Comparison of ENCODE assay signal across 9 cellular contexts in genomic region chr20:3794168-3794567, GRCh38. TPM values are rescaled to one million over a fixed set of nuclear protein-coding genes. Genes with fewer than 3 reads are reported as not detected.
DNase-seq lines count a peak whose midpoint lies in the region; ATAC-seq and TF ChIP-seq lines count a peak whose summit lies in the region.
"Not testable (repeated sequence)": the region's sequence is repeated elsewhere in the genome, so short reads cannot be mapped to it uniquely, and the experiment has no call there.
"Had no signal": no experiment of that assay in that cellular context is flagged by ENCODE, and none has a peak within 500 bp of the region (broad histone marks: within the 10 kb centered on the region; RNA-seq: fewer than 3 reads in every experiment).

No MANE protein-coding gene starts in this region.

- H3F3A ChIP-seq in neural progenitor cell (ENCODE audit: low read depth): peaks cover 17% of the 10 kb centered on the region

- intact Hi-C loops in CD4-positive, alpha-beta T cell (cut with DNase I, micrococcal nuclease): not testable (repeated sequence)

- not testable (repeated sequence) for H3K27ac Mint-ChIP-seq in CD4-positive, alpha-beta T cell; activated CD4-positive, alpha-beta T cell treated with anti-CD3 and anti-CD28 coated beads, Interleukin-2, amount 10 ng/mL, durations not matched to agents 7 days and 5 days; neural progenitor cell
- H3K27ac Mint-ChIP-seq in activated naive CD8-positive, alpha-beta T cell: peak overlapping the region; percentile 46

- H3K79me1 ChIP-seq in mesenchymal stem cell (replicated peaks; ENCODE audit: low read length, poor library complexity, severe bottlenecking): peaks cover 20% of the 10 kb centered on the region

- H3K27me3 ChIP-seq in CD4-positive, alpha-beta T cell (ENCODE audit: control insufficient read depth, insufficient read depth, low read length); mesenchymal stem cell (ENCODE audit: control insufficient read depth in 1 of 2, insufficient read depth in 1 of 2, low read length in 2 of 2): not testable (repeated sequence)
- peaks cover 34% of the 10 kb centered on the region for H3K27me3 ChIP-seq in neural progenitor cell

- H3K4me1 ChIP-seq in mesenchymal stem cell (ENCODE audit: control insufficient read depth, insufficient read depth, low read depth, low read length): peaks cover 26% of the 10 kb centered on the region
- H3K4me1 ChIP-seq in neural progenitor cell: peaks cover 13% of the 10 kb centered on the region

- H3K9me3 Mint-ChIP-seq in CD4-positive, alpha-beta T cell; activated CD4-positive, alpha-beta T cell treated with anti-CD3 and anti-CD28 coated beads, Interleukin-2, amount 10 ng/mL, durations not matched to agents 7 days and 5 days; activated naive CD8-positive, alpha-beta T cell (ENCODE audit: low read depth); neural progenitor cell: not testable (repeated sequence)

- not testable (repeated sequence) for H3K27me3 Mint-ChIP-seq in CD4-positive, alpha-beta T cell; activated CD4-positive, alpha-beta T cell treated with anti-CD3 and anti-CD28 coated beads, Interleukin-2, amount 10 ng/mL, durations not matched to agents 7 days and 5 days; activated naive CD8-positive, alpha-beta T cell
- H3K27me3 Mint-ChIP-seq in neural progenitor cell (ENCODE audit: insufficient read depth, low read depth): peaks cover 15% of the 10 kb centered on the region

- not testable (repeated sequence) for H2AK5ac ChIP-seq in mesenchymal stem cell (ENCODE audit: low read length, severe bottlenecking)

- H4K91ac ChIP-seq in mesenchymal stem cell (ENCODE audit: low read length): not testable (repeated sequence)

- not testable (repeated sequence) for H2AFZ ChIP-seq in mesenchymal stem cell (ENCODE audit: low read depth, low read length); neural progenitor cell (replicated peaks)

- H2BK12ac ChIP-seq in mesenchymal stem cell (ENCODE audit: low read length in 2 of 2): not testable (repeated sequence)

- not testable (repeated sequence) for H3K9me3 ChIP-seq in CD4-positive, alpha-beta T cell (ENCODE audit: control insufficient read depth, low read length); mesenchymal stem cell (ENCODE audit: control insufficient read depth, low read length); neural progenitor cell (ENCODE audit: low read depth)

- not testable (repeated sequence) for H4K8ac ChIP-seq in mesenchymal stem cell (ENCODE audit: low read length)

- not testable (repeated sequence) for H3K4ac ChIP-seq in mesenchymal stem cell (ENCODE audit: low read depth in 1 of 2, low read length in 2 of 2)

- POLR2A ChIA-PET in CD4-positive, alpha-beta T cell (lab: Charles Lee): interaction anchor here (2.0 to 3.0 kb wide), 3 partner anchors 17 to 26 kb away, joined by 4 to 35 read pairs (median 34); partner anchors contain the start of gene AP5S1
- POLR2A ChIA-PET in activated CD4-positive, alpha-beta T cell treated with anti-CD3 and anti-CD28 coated beads, Interleukin-2, amount 10 ng/mL, durations not matched to agents 7 days and 5 days (lab: Charles Lee): not testable (repeated sequence)

- H3K4me3 ChIP-seq in mesenchymal stem cell (ENCODE audit: insufficient read depth in 1 of 2, low read depth in 1 of 2, low read length in 2 of 2); neural progenitor cell: not testable (repeated sequence)

- H3K9ac ChIP-seq in mesenchymal stem cell (ENCODE audit: low read length); neural progenitor cell: not testable (repeated sequence)

- not testable (repeated sequence) for DNase-seq in CD4-positive, alpha-beta T cell; activated CD4-positive, alpha-beta T cell treated with anti-CD3 and anti-CD28 coated beads, Interleukin-2, amount 10 ng/mL, durations not matched to agents 7 days and 5 days; mesenchymal stem cell; neural progenitor cell (ENCODE audit: low spot score)
- peak; percentile 20 to 33 for DNase-seq in NCI-H526 (lab: John Stamatoyannopoulos, UW)

- WGBS in mesenchymal stem cell: 73% methylated on average over 1 of the region's 3 CpGs

- ATAC-seq in CD4-positive, alpha-beta T cell (ENCODE audit: poor library complexity): not testable (repeated sequence)

- H4K20me1 ChIP-seq in neural progenitor cell (ENCODE audit: low read depth): not testable (repeated sequence)

- not testable (repeated sequence) for H3K79me2 ChIP-seq in neural progenitor cell (ENCODE audit: low read depth)

- H2BK5ac ChIP-seq in mesenchymal stem cell (ENCODE audit: low read depth, low read length, poor library complexity, severe bottlenecking): not testable (repeated sequence)

- peaks cover 14 to 19% of the 10 kb centered on the region in 2 experiments for H3K36me3 ChIP-seq in mesenchymal stem cell (ENCODE audit: control insufficient read depth in 1 of 2, insufficient read depth in 2 of 2, low read depth in 1 of 2, low read length in 2 of 2)
- not testable (repeated sequence) for H3K36me3 ChIP-seq in neural progenitor cell

- not testable (repeated sequence) for H3K14ac ChIP-seq in mesenchymal stem cell (ENCODE audit: low read length in 2 of 2)

- peak overlapping the region; percentile 20 for H3K4me3 Mint-ChIP-seq in CD4-positive, alpha-beta T cell
- H3K4me3 Mint-ChIP-seq in activated CD4-positive, alpha-beta T cell treated with anti-CD3 and anti-CD28 coated beads, Interleukin-2, amount 10 ng/mL, durations not matched to agents 7 days and 5 days: peak overlapping the region; percentile 49
- H3K4me3 Mint-ChIP-seq in activated naive CD8-positive, alpha-beta T cell: not testable (repeated sequence)
- H3K4me3 Mint-ChIP-seq in neural progenitor cell: peak overlapping the region; percentile 15

- H2BK15ac ChIP-seq in mesenchymal stem cell (ENCODE audit: low read depth, poor library complexity, severe bottlenecking): not testable (repeated sequence)

- H3K27ac ChIP-seq in CD4-positive, alpha-beta T cell (ENCODE audit: low read depth, low read length); mesenchymal stem cell (ENCODE audit: low read length, poor library complexity, severe bottlenecking); neural progenitor cell: not testable (repeated sequence)

- CTCF ChIA-PET in CD4-positive, alpha-beta T cell (lab: Charles Lee): interaction anchor here (2.4 to 2.8 kb wide), 2 partner anchors 8 to 26 kb away, joined by 16 to 32 read pairs; partner anchors contain the start of genes AP5S1 and CENPB
- CTCF ChIA-PET in activated CD4-positive, alpha-beta T cell treated with anti-CD3 and anti-CD28 coated beads, Interleukin-2, amount 10 ng/mL, durations not matched to agents 7 days and 5 days (lab: Charles Lee): interaction anchor here (0.9 to 2.6 kb wide), 2 partner anchors 8 to 26 kb away, joined by 3 to 12 read pairs; partner anchors contain the start of genes AP5S1 and CENPB

- not testable (repeated sequence) for TF ChIP-seq CTCF in CD4-positive, alpha-beta T cell (IDR thresholded peaks at IDR 0.05); neural progenitor cell (IDR thresholded peaks at IDR 0.05)

- H3K4me1 Mint-ChIP-seq in CD4-positive, alpha-beta T cell (ENCODE audit: low read depth): peaks cover 30% of the 10 kb centered on the region
- H3K4me1 Mint-ChIP-seq in activated CD4-positive, alpha-beta T cell treated with anti-CD3 and anti-CD28 coated beads, Interleukin-2, amount 10 ng/mL, durations not matched to agents 7 days and 5 days: peaks cover 24% of the 10 kb centered on the region
- peaks cover 32% of the 10 kb centered on the region for H3K4me1 Mint-ChIP-seq in activated naive CD8-positive, alpha-beta T cell (ENCODE audit: low read depth)
- H3K4me1 Mint-ChIP-seq in neural progenitor cell: peaks cover 29% of the 10 kb centered on the region

- H3K18ac ChIP-seq in mesenchymal stem cell (ENCODE audit: low read depth in 1 of 2, low read length in 2 of 2): not testable (repeated sequence)

- H3K36me3 Mint-ChIP-seq in CD4-positive, alpha-beta T cell (ENCODE audit: low read depth): peaks cover 34% of the 10 kb centered on the region
- H3K36me3 Mint-ChIP-seq in activated CD4-positive, alpha-beta T cell treated with anti-CD3 and anti-CD28 coated beads, Interleukin-2, amount 10 ng/mL, durations not matched to agents 7 days and 5 days (ENCODE audit: low read depth): peaks cover 30% of the 10 kb centered on the region
- H3K36me3 Mint-ChIP-seq in activated naive CD8-positive, alpha-beta T cell; neural progenitor cell: not testable (repeated sequence)

- H3K4me2 ChIP-seq in mesenchymal stem cell (ENCODE audit: low read length, poor library complexity, severe bottlenecking); neural progenitor cell: not testable (repeated sequence)

- not testable (repeated sequence) for H3K23ac ChIP-seq in mesenchymal stem cell (ENCODE audit: low read length in 2 of 2)

- H2BK120ac ChIP-seq in mesenchymal stem cell (ENCODE audit: low read depth, low read length): peak overlapping the region; percentile 19

RNA-seq across cellular contexts. Expression of gene CDC25B, which starts 1.9 kb away (rescaled TPM):
- 100 to 1,000 TPM; 144 TPM for total RNA-seq in CD4-positive, alpha-beta T cell
- total RNA-seq in activated CD4-positive, alpha-beta T cell treated with anti-CD3 and anti-CD28 coated beads, Interleukin-2, amount 10 ng/mL, durations not matched to agents 7 days and 5 days: 100 to 1,000 TPM; 403 to 429 TPM
- 97.9 TPM for polyA plus RNA-seq in mesenchymal stem cell (2013, experiment 1 of 2)
- polyA plus RNA-seq in mesenchymal stem cell (2013, experiment 2 of 2): 95.2 TPM
- total RNA-seq in neural progenitor cell (ENCODE audit: low replicate concordance): 9.3 and 22.9 TPM in 2 replicates

RNA-seq across cellular contexts. Expression of gene CENPB, which starts 7.6 kb away (rescaled TPM):
- total RNA-seq in CD4-positive, alpha-beta T cell: 10 to 100 TPM; 25.1 to 25.3 TPM
- 10 to 100 TPM; 77.8 to 85.6 TPM for total RNA-seq in activated CD4-positive, alpha-beta T cell treated with anti-CD3 and anti-CD28 coated beads, Interleukin-2, amount 10 ng/mL, durations not matched to agents 7 days and 5 days
- polyA plus RNA-seq in mesenchymal stem cell (2013, experiment 1 of 2): 38.0 TPM
- 38.0 TPM for polyA plus RNA-seq in mesenchymal stem cell (2013, experiment 2 of 2)
- total RNA-seq in neural progenitor cell (ENCODE audit: low replicate concordance): 5.0 and 28.9 TPM in 2 replicates

RNA-seq across cellular contexts. Expression of gene SPEF1, which starts 12.9 kb away (rescaled TPM):
- not detected for total RNA-seq in CD4-positive, alpha-beta T cell
- under 1 TPM; 0.17 to 0.21 TPM for total RNA-seq in activated CD4-positive, alpha-beta T cell treated with anti-CD3 and anti-CD28 coated beads, Interleukin-2, amount 10 ng/mL, durations not matched to agents 7 days and 5 days
- 0.07 TPM for polyA plus RNA-seq in mesenchymal stem cell (2013, experiment 1 of 2)
- polyA plus RNA-seq in mesenchymal stem cell (2013, experiment 2 of 2): 0.07 TPM
- total RNA-seq in neural progenitor cell (ENCODE audit: low replicate concordance): 0.34 and 1.2 TPM in 2 replicates
- total RNA-seq: Caco-2 had no signal
- polyA plus RNA-seq: CD14-positive monocyte, IgD-negative memory B cell had no signal

RNA-seq across cellular contexts. Expression of gene AP5S1, which starts 26.2 kb away (rescaled TPM):
- 1 to 10 TPM; 6.0 TPM for total RNA-seq in CD4-positive, alpha-beta T cell
- 10 to 100 TPM; 16.6 to 18.2 TPM for total RNA-seq in activated CD4-positive, alpha-beta T cell treated with anti-CD3 and anti-CD28 coated beads, Interleukin-2, amount 10 ng/mL, durations not matched to agents 7 days and 5 days
- polyA plus RNA-seq in mesenchymal stem cell (2013, experiment 1 of 2): 9.4 TPM
- 9.5 TPM for polyA plus RNA-seq in mesenchymal stem cell (2013, experiment 2 of 2)
- total RNA-seq in neural progenitor cell (ENCODE audit: low replicate concordance): 1.2 and 3.4 TPM in 2 replicates

RNA-seq across cellular contexts. Expression of gene ADISSP, which starts 26.6 kb away (rescaled TPM):
- total RNA-seq in CD4-positive, alpha-beta T cell: 10 to 100 TPM; 11.2 to 11.6 TPM
- total RNA-seq in activated CD4-positive, alpha-beta T cell treated with anti-CD3 and anti-CD28 coated beads, Interleukin-2, amount 10 ng/mL, durations not matched to agents 7 days and 5 days: 10 to 100 TPM; 27.8 to 27.9 TPM
- polyA plus RNA-seq in mesenchymal stem cell (2013, experiment 1 of 2): 39.5 TPM
- polyA plus RNA-seq in mesenchymal stem cell (2013, experiment 2 of 2): 36.9 TPM
- total RNA-seq in neural progenitor cell (ENCODE audit: low replicate concordance): 17.6 and 42.8 TPM in 2 replicates
